23 cellular contexts compared by ENCODE assay signal in genomic region chr7:121331574-121331973, GRCh38. TPM values are rescaled to one million over a fixed set of nuclear protein-coding genes. Genes with fewer than 3 reads are reported as not detected.
DNase-seq lines count a peak whose midpoint lies in the region; ATAC-seq, FAIRE-seq and TF ChIP-seq lines count a peak whose summit lies in the region.
"Had no signal": no experiment of that assay in that cellular context is flagged by ENCODE, and none has a peak within 500 bp of the region (broad histone marks: within the 10 kb centered on the region; RNA-seq: fewer than 3 reads in every experiment).

No MANE protein-coding gene starts in this region.

- no peak for TF ChIP-seq POLR2A in K562 (conservative IDR thresholded peaks at IDR 0.05)

- H3K36me3 Mint-ChIP-seq in neural crest cell (ENCODE audit: low read depth), result no peaks in the 10 kb centered on the region
- H3K36me3 Mint-ChIP-seq: CD8-positive, alpha-beta T cell had no signal

- H3K4me1 Mint-ChIP-seq in neural crest cell, result peaks cover 22% of the 10 kb centered on the region

- peaks cover 0 to 22% of the 10 kb centered on the region in 2 experiments; a peak in 4 of 5 replicates for H3K4me1 ChIP-seq in K562 (replicated peaks in 1 of 2; ENCODE audit: control insufficient read depth in 2 of 2, insufficient read depth in 2 of 2, low read length in 2 of 2)
- H3K4me1 ChIP-seq: BE2C, HAP-1 had no signal

- no peak for TF ChIP-seq RAD21 in K562 (CRISPR knock-in tag; conservative IDR thresholded peaks at IDR 0.05 in 1 of 2, IDR thresholded peaks at IDR 0.05 in 1 of 2)

- no peaks in the 10 kb centered on the region for H3K9me1 ChIP-seq in K562 (ENCODE audit: control insufficient read depth, insufficient read depth, low read length)

- H3K27ac Mint-ChIP-seq in neural crest cell (ENCODE audit: unreplicated experiment), result no peak overlapping the region
- H3K27ac Mint-ChIP-seq: CD8-positive, alpha-beta T cell had no signal

- CTCF ChIA-PET in K562 (lab: Yijun Ruan, JAX; ENCODE audit: low intra/inter-chr PET ratio), result no interaction called here

- no peak for TF ChIP-seq EP300 in K562 (IDR thresholded peaks at IDR 0.05; ENCODE audit: low read length)

- H3K27me3 ChIP-seq in K562 (ENCODE audit: control insufficient read depth in 2 of 2, insufficient read depth in 2 of 2, low read length in 2 of 2), result peaks cover 42 to 54% of the 10 kb centered on the region in 2 experiments

- H3K27me3 Mint-ChIP-seq in neural crest cell (ENCODE audit: low read depth), result peaks cover 66% of the 10 kb centered on the region

- H4K20me1 ChIP-seq in K562 (replicated peaks; ENCODE audit: control insufficient read depth, insufficient read depth, low read length), result 0 out of 2 replicates have a peak, but pooled peaks cover under 1% of the 10 kb centered on the region

- DNase-seq in NCI-H146 (lab: John Stamatoyannopoulos, UW) (peak; percentile 14), NCI-H146 treated with DMSO at 0.1 percent for 48 hours (lab: John Stamatoyannopoulos, UW; ENCODE audit: unreplicated experiment) (no peak), K562 (ENCODE audit: extremely low read depth in 1 of 4, low spot score in 3 of 4) (no peak), neural crest cell (ENCODE audit: low read depth, low spot score) (no peak), cortex of kidney (lab: John Stamatoyannopoulos, UW) (no peak)
- DNase-seq in activated T-cell treated with anti-CD3 and anti-CD28 coated beads, Interleukin-2, amount 50 U/mL, for 48 hours, result no peak
- DNase-seq: BE2C; Calu3; CD8-positive, alpha-beta T cell; GF-D8; GM23248; MM.1S; NCI-H1092 treated with DMSO at 0.1 percent for 48 hours; NCI-H1694; NCI-H2081 treated with DMSO at 0.1 percent for 48 hours; NCI-H748 treated with DMSO at 0.1 percent for 48 hours; RPMI8226 had no signal

- H3K4me2 ChIP-seq in K562 (ENCODE audit: insufficient read depth, low read length), result no peak overlapping the region

- H3K4me3 ChIP-seq in K562, result no peak overlapping the region
- H3K4me3 ChIP-seq: GM23248, HAP-1 had no signal

- POLR2A ChIA-PET in K562 (lab: Yijun Ruan, JAX), result interaction anchor here (0.7 kb wide), 1 partner anchor 167 kb away, joined by 3 read pairs; no protein-coding TSS in a partner anchor

- H3K9me3 ChIP-seq in K562 (replicated peaks; ENCODE audit: control insufficient read depth, insufficient read depth, low read depth, low read length), result no peaks in the 10 kb centered on the region
- H3K9me3 ChIP-seq: BE2C, HAP-1 had no signal

- ATAC-seq in K562 (no peak), HG03520 (IDR thresholded peaks at IDR 0.05; ENCODE audit: unreplicated experiment) (no peak), GM21367 (IDR thresholded peaks at IDR 0.05; ENCODE audit: unreplicated experiment) (no peak)
- ATAC-seq: CD8-positive, alpha-beta T cell had no signal

- in situ Hi-C loops in K562 (cut with MboI), result no loop called here

- H2AFZ ChIP-seq in K562 (ENCODE audit: low read depth, low read length), result no peak overlapping the region
- H2AFZ ChIP-seq: GM23248 had no signal

- no peak for TF ChIP-seq CTCF in K562 (IDR thresholded peaks at IDR 0.05 in 2 of 3, conservative IDR thresholded peaks at IDR 0.05 in 1 of 3; ENCODE audit: insufficient read depth in 2 of 3, low read depth in 1 of 3, low read length in 3 of 3)
- TF ChIP-seq CTCF in neural crest cell (conservative IDR thresholded peaks at IDR 0.05), result no peak

- intact Hi-C loops in K562 (cut with micrococcal nuclease), result loop anchor here (10.0 kb wide), 1 partner anchor 663 kb away; no protein-coding TSS in a partner anchor

- no peaks in the 10 kb centered on the region for H3K9me3 Mint-ChIP-seq in neural crest cell
- H3K9me3 Mint-ChIP-seq: CD8-positive, alpha-beta T cell had no signal

- H3K4me3 Mint-ChIP-seq in neural crest cell, result peak overlapping the region; percentile 61
- H3K4me3 Mint-ChIP-seq: CD8-positive, alpha-beta T cell had no signal

- 5% methylated on average over 5 of the region's 5 CpGs for WGBS in K562 (ENCODE audit: insufficient coverage, low coverage, missing lambda C conversion rate)

- no peak for FAIRE-seq in K562 (lab: Jason Lieb, UNC)
- FAIRE-seq: HTR-8/SVneo had no signal

- H3K27ac ChIP-seq in K562 (ENCODE audit: extremely low read depth, low read depth, low read length), result no peak overlapping the region
- H3K27ac ChIP-seq: 22Rv1, GM23248 had no signal

- H3K79me2 ChIP-seq in K562 (ENCODE audit: control insufficient read depth, insufficient read depth, low read length), result no peaks in the 10 kb centered on the region

- no peak overlapping the region for H3K9ac ChIP-seq in K562 (ENCODE audit: insufficient read depth in 1 of 2, low read depth in 2 of 2, low read length in 2 of 2)
- H3K9ac ChIP-seq: GM23248 had no signal

- no peaks in the 10 kb centered on the region for H3K36me3 ChIP-seq in K562 (ENCODE audit: control insufficient read depth, insufficient read depth, low read length)
- H3K36me3 ChIP-seq: BE2C, HAP-1 had no signal

- no TSS peak for BruUV-seq in K562 (replicated peaks; lab: Mats Ljungman, UMichigan)

TF ChIP-seq in K562, 482 proteins besides CTCF, POLR2A, EP300 and RAD21:
- TF ChIP-seq CBX2 (IDR thresholded peaks at IDR 0.05; ENCODE audit: insufficient read depth, low read length, poor library complexity, severe bottlenecking) (peak; percentile 98), STAT5A (IDR thresholded peaks at IDR 0.05; ENCODE audit: borderline replicate concordance, low read length) (no peak), BMI1 (IDR thresholded peaks at IDR 0.05; ENCODE audit: low read length) (0 out of 2 replicates have a peak, but pooled peaks have one; percentile 17), RNF2 (IDR thresholded peaks at IDR 0.05) (peak; percentile 20; the same call in 1 of the 2 replicates), CBX8 (IDR thresholded peaks at IDR 0.05; ENCODE audit: borderline replicate concordance, extremely low read depth, low read depth, low read length, poor library complexity, severe bottlenecking) (peak; percentile 78), EZH2 (IDR thresholded peaks at IDR 0.05; ENCODE audit: borderline replicate concordance, low read depth, low read length) (0 out of 2 replicates have a peak, but pooled peaks have one; percentile 51)

RNA-seq across cellular contexts. Expression of gene WNT16, which starts 2.8 kb away (rescaled TPM):
- not detected in 2 replicates for total RNA-seq in K562 (2011; cell fraction: chromatin; rRNA removed; ENCODE audit: low replicate concordance)
- not detected in 2 replicates for total RNA-seq in K562 (2011; cell fraction: nucleolus; rRNA removed)
- total RNA-seq in K562 (2011; cell fraction: nucleoplasm; rRNA removed), result not detected in 2 replicates
- total RNA-seq in K562 (2014; rRNA removed), result not detected in 2 replicates
- not detected in 2 replicates for total RNA-seq in K562 (2014; rRNA removed; fragmentation: Illumina TruSeq; extraction: Trizol)
- not detected in 2 replicates for total RNA-seq in K562 (2015; rRNA removed; fragmentation: Illumina TruSeq; extraction: Trizol)
- not detected in 2 replicates for total RNA-seq in K562 (2021)
- polyA plus RNA-seq in K562 (2011; rRNA removed), result not detected in 2 replicates
- polyA plus RNA-seq in K562 (2011; cell fraction: cytosol; rRNA removed), result not detected in 2 replicates
- polyA plus RNA-seq in K562 (2011; cell fraction: nucleus; rRNA removed), result not detected in 2 replicates
- 0.05 and 0.15 TPM in 2 replicates for polyA plus RNA-seq in K562 (2012)
- not detected in 2 replicates for polyA plus RNA-seq in K562 (2014; fragmentation: Illumina TruSeq; extraction: Trizol)
- under 1 TPM; 0.06 to 0.07 TPM for polyA plus RNA-seq in K562 (2014; fragmentation: Nextera tagmentation; extraction: Ambion mirVana)
- not detected in 2 replicates for polyA plus RNA-seq in K562 (2014; rRNA removed)
- polyA minus RNA-seq in K562 (2011; rRNA and poly(A)+ RNA removed), result not detected in 2 replicates
- not detected in 2 replicates for polyA minus RNA-seq in K562 (2011; cell fraction: cytosol; rRNA and poly(A)+ RNA removed)
- polyA minus RNA-seq in K562 (2011; cell fraction: nucleus; rRNA and poly(A)+ RNA removed), result not detected in 2 replicates
- total RNA-seq in neural crest cell, result not detected in 2 replicates
- total RNA-seq: Calu3; CD8-positive, alpha-beta T cell; NCI-H460 had no signal
